ENCODE assay signal across 9 cellular contexts in the genomic region with DNA sequence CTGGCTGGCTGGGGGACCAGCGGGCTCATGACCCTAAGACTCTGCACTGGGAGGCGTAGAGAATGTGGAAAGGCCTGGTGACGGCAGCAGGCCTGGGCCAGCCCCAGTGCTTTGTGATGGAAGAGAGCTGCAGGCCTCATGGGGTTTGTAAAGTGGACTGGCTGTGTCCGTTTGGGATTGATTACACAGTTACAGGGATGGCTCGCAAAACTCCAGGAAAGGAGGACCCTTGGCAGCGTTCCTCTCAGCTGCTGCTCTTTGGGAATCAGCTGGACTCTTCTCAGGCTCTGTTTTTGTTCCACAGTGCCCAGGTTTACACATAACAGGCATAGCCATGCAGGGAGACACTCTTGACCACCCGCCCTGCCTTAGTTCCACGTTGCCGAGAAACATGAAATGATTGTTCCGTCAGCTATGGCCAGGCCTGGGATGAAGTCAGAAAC.
DNase-seq lines count a peak whose midpoint lies in the region; ATAC-seq and TF ChIP-seq lines count a peak whose summit lies in the region.
"Had no signal": no experiment of that assay in that cellular context is flagged by ENCODE, and none has a peak within 500 bp of the region (broad histone marks: within the 10 kb centered on the region; RNA-seq: fewer than 3 reads in every experiment).

No MANE protein-coding gene starts in this region.

- H3K27ac Mint-ChIP-seq in endodermal cell (peak overlapping the region; percentile 89), mesothelial cell of epicardium (peak overlapping the region; percentile 69)
- H3K27ac Mint-ChIP-seq in naive thymus-derived CD4-positive, alpha-beta T cell, result no peak overlapping the region

- H3K9me3 Mint-ChIP-seq in endodermal cell (no peaks in the 10 kb centered on the region), mesothelial cell of epicardium (peaks cover 11% of the 10 kb centered on the region)
- no peaks in the 10 kb centered on the region for H3K9me3 Mint-ChIP-seq in naive thymus-derived CD4-positive, alpha-beta T cell
- H3K9me3 Mint-ChIP-seq: naive B cell had no signal

- H3K36me3 ChIP-seq in endodermal cell (ENCODE audit: control insufficient read depth, insufficient read depth, low read length) (peaks cover 3% of the 10 kb centered on the region), upper lobe of right lung (no peaks in the 10 kb centered on the region), spleen (peaks cover 0 to 6% (median 0%) of the 10 kb centered on the region in 6 donors)
- H3K36me3 ChIP-seq in naive thymus-derived CD4-positive, alpha-beta T cell (ENCODE audit: control insufficient read depth in 2 of 3, insufficient read depth in 3 of 3, low read length in 3 of 3), result no peaks in the 10 kb centered on the region
- H3K36me3 ChIP-seq: MG63 had no signal

- TF ChIP-seq CTCF in endodermal cell (conservative IDR thresholded peaks at IDR 0.05), result no peak
- TF ChIP-seq CTCF in mesothelial cell of epicardium (IDR thresholded peaks at IDR 0.05; ENCODE audit: unreplicated experiment), result no peak
- no peak for TF ChIP-seq CTCF in upper lobe of right lung (IDR thresholded peaks at IDR 0.05)
- TF ChIP-seq CTCF in spleen (IDR thresholded peaks at IDR 0.05 in 8 of 11, conservative IDR thresholded peaks at IDR 0.05 in 3 of 11), result no peak

- DNase-seq in NCI-H345 treated with DMSO at 0.1 percent for 48 hours (lab: John Stamatoyannopoulos, UW; ENCODE audit: unreplicated experiment) (peak; percentile 76), endodermal cell (peak; percentile 79), mesothelial cell of epicardium (ENCODE audit: low spot score in 2 of 2, unreplicated experiment in 2 of 2) (no peak), upper lobe of right lung (no peak), A172 (ENCODE audit: low spot score) (no peak), spleen (no peak)
- DNase-seq in naive thymus-derived CD4-positive, alpha-beta T cell, result no peak
- DNase-seq: MG63, naive B cell had no signal

- intact Hi-C loops in upper lobe of right lung (cut with DNase I), result no loop called here
- intact Hi-C loops in naive thymus-derived CD4-positive, alpha-beta T cell (cut with micrococcal nuclease), result no loop called here
- intact Hi-C loops in spleen (cut with DNase I; ENCODE audit: low total_unique reads), result no loop called here

- H3K9ac ChIP-seq in endodermal cell (ENCODE audit: extremely low read depth, low read length, poor library complexity, severe bottlenecking), result no peak overlapping the region

- no peak overlapping the region for H3K4me3 Mint-ChIP-seq in endodermal cell
- no peak overlapping the region for H3K4me3 Mint-ChIP-seq in mesothelial cell of epicardium
- H3K4me3 Mint-ChIP-seq in naive thymus-derived CD4-positive, alpha-beta T cell, result no peak overlapping the region
- H3K4me3 Mint-ChIP-seq: naive B cell had no signal

- peak overlapping the region; percentile 95 for H3K27ac ChIP-seq in endodermal cell (ENCODE audit: low read depth, low read length)
- peak overlapping the region; percentile 8 for H3K27ac ChIP-seq in upper lobe of right lung
- H3K27ac ChIP-seq in naive thymus-derived CD4-positive, alpha-beta T cell (ENCODE audit: low read depth, low read length), result no peak overlapping the region
- no peak overlapping the region for H3K27ac ChIP-seq in spleen

- CTCF ChIA-PET in naive thymus-derived CD4-positive, alpha-beta T cell (lab: Charles Lee), result no interaction called here

- H3K4me3 ChIP-seq in endodermal cell (ENCODE audit: low read length), result no peak overlapping the region
- no peak overlapping the region for H3K4me3 ChIP-seq in upper lobe of right lung
- H3K4me3 ChIP-seq in naive thymus-derived CD4-positive, alpha-beta T cell (ENCODE audit: low read length), result no peak overlapping the region
- no peak overlapping the region for H3K4me3 ChIP-seq in spleen
- H3K4me3 ChIP-seq: MG63 had no signal

- 52 to 69% methylated on average over 7 to 10 of the region's 10 CpGs for WGBS in endodermal cell (ENCODE audit: insufficient coverage in 1 of 2, insufficient read length in 1 of 2), 2 experiments
- 70 to 91% (median 84%) methylated on average over 10 of the region's 10 CpGs for whole genome bisulfite sequencing in spleen, 5 donors

- POLR2A ChIA-PET in naive thymus-derived CD4-positive, alpha-beta T cell (lab: Charles Lee), result no interaction called here

- peak; percentile 63 for ATAC-seq in upper lobe of right lung
- ATAC-seq in naive thymus-derived CD4-positive, alpha-beta T cell, result no peak

- no peaks in the 10 kb centered on the region for H3K27me3 Mint-ChIP-seq in endodermal cell (ENCODE audit: insufficient read depth)
- H3K27me3 Mint-ChIP-seq in mesothelial cell of epicardium (ENCODE audit: low read depth), result no peaks in the 10 kb centered on the region
- H3K27me3 Mint-ChIP-seq in naive thymus-derived CD4-positive, alpha-beta T cell, result no peaks in the 10 kb centered on the region
- H3K27me3 Mint-ChIP-seq: naive B cell had no signal

- H3K36me3 Mint-ChIP-seq in endodermal cell (ENCODE audit: low read depth) (peaks cover 2% of the 10 kb centered on the region), mesothelial cell of epicardium (no peaks in the 10 kb centered on the region)
- peaks cover 7 to 40% (median 20%) of the 10 kb centered on the region in 5 donors for H3K36me3 Mint-ChIP-seq in naive thymus-derived CD4-positive, alpha-beta T cell

- H3K4me1 Mint-ChIP-seq in endodermal cell (peaks cover 38% of the 10 kb centered on the region), mesothelial cell of epicardium (peaks cover 29% of the 10 kb centered on the region)
- peaks cover 13 to 30% (median 18%) of the 10 kb centered on the region in 7 donors for H3K4me1 Mint-ChIP-seq in naive thymus-derived CD4-positive, alpha-beta T cell

- no peaks in the 10 kb centered on the region for H3K27me3 ChIP-seq in endodermal cell (ENCODE audit: control insufficient read depth, insufficient read depth, low read length, poor library complexity, severe bottlenecking)
- no peaks in the 10 kb centered on the region for H3K27me3 ChIP-seq in upper lobe of right lung
- no peaks in the 10 kb centered on the region for H3K27me3 ChIP-seq in naive thymus-derived CD4-positive, alpha-beta T cell (ENCODE audit: control insufficient read depth in 2 of 2, insufficient read depth in 2 of 2, low read length in 2 of 2)
- no peaks in the 10 kb centered on the region for H3K27me3 ChIP-seq in spleen (replicated peaks in 1 of 7)
- H3K27me3 ChIP-seq: MG63 had no signal

- H3K4me1 ChIP-seq in endodermal cell (ENCODE audit: control insufficient read depth, insufficient read depth, low read length) (no peaks in the 10 kb centered on the region), upper lobe of right lung (peaks cover 13% of the 10 kb centered on the region), spleen (peaks cover 0 to 15% (median 8%) of the 10 kb centered on the region in 6 donors)
- H3K4me1 ChIP-seq in naive thymus-derived CD4-positive, alpha-beta T cell (ENCODE audit: control insufficient read depth in 2 of 2, insufficient read depth in 2 of 2, low read length in 2 of 2), result no peaks in the 10 kb centered on the region

- TF ChIP-seq POLR2A in spleen (IDR thresholded peaks at IDR 0.05), result no peak

- H3K9me3 ChIP-seq in endodermal cell (ENCODE audit: control insufficient read depth, low read length) (no peaks in the 10 kb centered on the region), upper lobe of right lung (no peaks in the 10 kb centered on the region), spleen (no peaks in the 10 kb centered on the region)
- H3K9me3 ChIP-seq in naive thymus-derived CD4-positive, alpha-beta T cell (ENCODE audit: control insufficient read depth in 2 of 3, low read length in 3 of 3), result no peaks in the 10 kb centered on the region
- H3K9me3 ChIP-seq: MG63 had no signal

Comparison
In these comparisons a context has a peak if more than half of its experiments do, and no peak if none do; other contexts are left out.
1. DNase-seq: peak in NCI-H345 treated with DMSO at 0.1 percent for 48 hours (single experiment) and endodermal cell (single experiment); none in mesothelial cell of epicardium (0 of 2), upper lobe of right lung (single experiment), naive thymus-derived CD4-positive, alpha-beta T cell (0 of 9), A172 (single experiment) and spleen (single experiment).
2. H3K27ac ChIP-seq: peak in endodermal cell (single experiment) and upper lobe of right lung (single experiment); none in naive thymus-derived CD4-positive, alpha-beta T cell (single experiment) and spleen (0 of 8).
3. H3K27ac Mint-ChIP-seq: peak in endodermal cell (single experiment) and mesothelial cell of epicardium (single experiment); none in naive thymus-derived CD4-positive, alpha-beta T cell (0 of 9).